ENCODE assay signal across 8 cellular contexts in genomic region chr16:68800257-68800875, GRCh38. TPM values are rescaled to one million over a fixed set of nuclear protein-coding genes. Genes with fewer than 3 reads are reported as not detected.
DNase-seq lines count a peak whose midpoint lies in the region; ATAC-seq and TF ChIP-seq lines count a peak whose summit lies in the region.

No MANE protein-coding gene starts in this region.

- no peaks in the 10 kb centered on the region for H3K9me3 Mint-ChIP-seq in CD14-positive monocyte

- no peak for DNase-seq in CD14-positive monocyte (ENCODE audit: low spot score)
- DNase-seq in GM19238 (ENCODE audit: insufficient read length, low spot score), result peak; percentile 64
- DNase-seq in LHCN-M2 (ENCODE audit: low read depth), result peak; percentile 74
- DNase-seq in SJCRH30, result peak; percentile 63 to 82
- peak; percentile 87 for DNase-seq in amniotic epithelial cell (ENCODE audit: low read depth)
- DNase-seq in hippocampal formation (lab: John Stamatoyannopoulos, UW), result peak; percentile 59 to 72
- peak; percentile 24 for DNase-seq in stimulated activated CD4-positive, alpha-beta T cell treated with anti-CD3 and anti-CD28 coated beads, Interleukin-12 subunit alpha, Interleukin-12 subunit beta, amount 100 ng/mL, for 4 hours

- H3K27me3 ChIP-seq in SJCRH30, result no peaks in the 10 kb centered on the region

- no peak overlapping the region for H3K27ac ChIP-seq in SJCRH30

- H3K9me3 ChIP-seq in SJCRH30 (replicated peaks), result no peaks in the 10 kb centered on the region

- H3K27me3 Mint-ChIP-seq in CD14-positive monocyte (ENCODE audit: low read depth in 3 of 3), result peaks cover 2 to 5% (median 3%) of the 10 kb centered on the region in 3 donors

- peaks cover 4% of the 10 kb centered on the region; the same call in 1 of the 2 replicates for H3K4me1 ChIP-seq in SJCRH30

- no peaks in the 10 kb centered on the region for H3K36me3 ChIP-seq in SJCRH30

- intact Hi-C loops in CD14-positive monocyte (cut with micrococcal nuclease), result loop anchor here in 1 of 2 donors (10.0 kb wide), 1 partner anchor 96 kb away; no protein-coding TSS in a partner anchor

- no peak overlapping the region for H3K4me3 ChIP-seq in SJCRH30

- peaks cover 3% of the 10 kb centered on the region for H3K4me1 Mint-ChIP-seq in CD14-positive monocyte

- H3K36me3 Mint-ChIP-seq in CD14-positive monocyte, result no peaks in the 10 kb centered on the region

- no peak overlapping the region for H3K4me3 Mint-ChIP-seq in CD14-positive monocyte

- no peak for ATAC-seq in HG03025 (IDR thresholded peaks at IDR 0.05; ENCODE audit: low FRiP score, unreplicated experiment)

- no peak overlapping the region for H3K27ac Mint-ChIP-seq in CD14-positive monocyte

- TF ChIP-seq CTCF in CD14-positive monocyte (IDR thresholded peaks at IDR 0.05), result peak; percentile 68

RNA-seq across cellular contexts. Expression of gene TANGO6, which starts 43.0 kb away (rescaled TPM):
- 1 to 10 TPM; 6.5 to 7.3 TPM for polyA plus RNA-seq in CD14-positive monocyte
- total RNA-seq in LHCN-M2 (2014; rRNA removed), result 14.6 and 14.9 TPM in 2 replicates
- 9.9 TPM for polyA plus RNA-seq in LHCN-M2 (2012)
- 5.8 and 7.3 TPM in 2 replicates for total RNA-seq in SJCRH30 (2014; rRNA removed; shearing (Covaris generic))
